8 cellular contexts compared by ENCODE assay signal in genomic region chr12:106248849-106249371, GRCh38. TPM values are rescaled to one million over a fixed set of nuclear protein-coding genes. Genes with fewer than 3 reads are reported as not detected.
A peak's percentile ranks its signal among the peaks of the same experiment; 100 is the strongest.
DNase-seq lines count a peak whose midpoint lies in the region; ATAC-seq and TF ChIP-seq lines count a peak whose summit lies in the region.

No MANE protein-coding gene starts in this region.

- peaks cover 25% of the 10 kb centered on the region for H3K79me2 ChIP-seq in fibroblast of lung (ENCODE audit: control insufficient read depth, insufficient read depth, low read length)

- H3K9ac ChIP-seq in fibroblast of lung (ENCODE audit: insufficient read depth, low read length) = peak overlapping the region; percentile 93

- H3K27me3 ChIP-seq in fibroblast of lung (ENCODE audit: control insufficient read depth, insufficient read depth, low read length) (no peaks in the 10 kb centered on the region), neutrophil (no peaks in the 10 kb centered on the region)

- TF ChIP-seq CTCF in fibroblast of lung (conservative IDR thresholded peaks at IDR 0.05 in 1 of 2, IDR thresholded peaks at IDR 0.05 in 1 of 2; ENCODE audit: low read depth in 1 of 2, low read length in 2 of 2) (no peak), neutrophil (IDR thresholded peaks at IDR 0.05) (peak; percentile 12)

- H3K9me3 ChIP-seq in fibroblast of lung (ENCODE audit: control insufficient read depth, insufficient read depth, low read depth, low read length) (no peaks in the 10 kb centered on the region), neutrophil (no peaks in the 10 kb centered on the region)

- H3K4me3 Mint-ChIP-seq in IgD-negative memory B cell = peak overlapping the region; percentile 15 to 95 (median 66)

- H3K4me2 ChIP-seq in fibroblast of lung (ENCODE audit: extremely low read depth, insufficient read depth, low read length) = peak overlapping the region; percentile 80

- no peaks in the 10 kb centered on the region for H3K9me3 Mint-ChIP-seq in IgD-negative memory B cell

- no peak for ATAC-seq in HG03565 (IDR thresholded peaks at IDR 0.05; ENCODE audit: unreplicated experiment)

- peak overlapping the region; percentile 62 for H2AFZ ChIP-seq in fibroblast of lung (ENCODE audit: low read length)

- H3K27ac ChIP-seq in fibroblast of lung (ENCODE audit: insufficient read depth, low read length) (peak overlapping the region; percentile 87), neutrophil (peak overlapping the region; percentile 100)

- peaks cover 5% of the 10 kb centered on the region for H3K36me3 Mint-ChIP-seq in IgD-negative memory B cell

- H3K27ac Mint-ChIP-seq in IgD-negative memory B cell = peak overlapping the region; percentile 9 to 98 (median 40)

- peaks cover 16 to 48% (median 30%) of the 10 kb centered on the region in 3 donors for H3K4me1 Mint-ChIP-seq in IgD-negative memory B cell

- peaks cover 2% of the 10 kb centered on the region for H3K27me3 Mint-ChIP-seq in IgD-negative memory B cell

- H3K4me1 ChIP-seq in fibroblast of lung (ENCODE audit: control insufficient read depth, extremely low read depth, insufficient read depth, low read length) (peaks cover 10% of the 10 kb centered on the region), neutrophil (ENCODE audit: control insufficient read depth in 1 of 2, insufficient read depth in 1 of 2, low read depth in 1 of 2, low read length in 1 of 2) (peaks cover 65 to 72% of the 10 kb centered on the region in 2 experiments)

- H4K20me1 ChIP-seq in fibroblast of lung (ENCODE audit: control insufficient read depth, extremely low read depth, insufficient read depth, low read length) = peaks cover 3% of the 10 kb centered on the region

- H3K4me3 ChIP-seq in fibroblast of lung (replicated peaks in 1 of 4; ENCODE audit: control extremely low read depth in 1 of 4, insufficient read depth in 1 of 4, low read depth in 3 of 4, low read length in 4 of 4) (peak overlapping the region; percentile 55 to 92 (median 68)), neutrophil (ENCODE audit: low read depth in 1 of 2, low read length in 1 of 2) (peak overlapping the region; percentile 70 to 99)

- DNase-seq in Ammon's horn (ENCODE audit: low spot score) = peak; percentile 41
- DNase-seq in activated CD8-positive, alpha-beta memory T cell treated with anti-CD3 and anti-CD28 coated beads, Interleukin-2, amount 50 U/mL, for 4 hours = peak; percentile 42
- DNase-seq in fibroblast of lung (ENCODE audit: low read depth in 2 of 2) = peak; percentile 34 to 65
- no peak for DNase-seq in NCI-H2227 (lab: John Stamatoyannopoulos, UW; ENCODE audit: unreplicated experiment)
- DNase-seq in inferior parietal cortex (ENCODE audit: extremely low spot score) = no peak

- H3K36me3 ChIP-seq in fibroblast of lung (ENCODE audit: control insufficient read depth, insufficient read depth, low read length) = peaks cover 3% of the 10 kb centered on the region
- peaks cover 7% of the 10 kb centered on the region for H3K36me3 ChIP-seq in neutrophil

RNA-seq across cellular contexts. Expression of gene CKAP4, which starts 1.1 kb away (rescaled TPM):
- polyA plus RNA-seq in IgD-negative memory B cell (18.8 TPM), fibroblast of lung (247 and 282 TPM in 2 replicates)
- total RNA-seq in fibroblast of lung = 72.7 and 132 TPM in 2 replicates
- polyA plus RNA-seq in fibroblast of lung (2012) = 236 and 260 TPM in 2 replicates
- 69.3 and 70.2 TPM in 2 replicates for polyA minus RNA-seq in fibroblast of lung (ENCODE audit: low replicate concordance)

RNA-seq across cellular contexts. Expression of gene TCP11L2, which starts 53.6 kb away (rescaled TPM):
- polyA plus RNA-seq in IgD-negative memory B cell (35.1 TPM), fibroblast of lung (9.9 and 23.6 TPM in 2 replicates)
- 48.0 and 82.6 TPM in 2 replicates for total RNA-seq in fibroblast of lung
- polyA plus RNA-seq in fibroblast of lung (2012) = 3.9 and 9.2 TPM in 2 replicates
- 28.0 and 28.8 TPM in 2 replicates for polyA minus RNA-seq in fibroblast of lung (ENCODE audit: low replicate concordance)

Comparison
In these comparisons a context has a peak if more than half of its experiments do, and no peak if none do; other contexts are left out.
1. DNase-seq: peak in Ammon's horn (single experiment), activated CD8-positive, alpha-beta memory T cell treated with anti-CD3 and anti-CD28 coated beads, Interleukin-2, amount 50 U/mL, for 4 hours (single experiment) and fibroblast of lung (2 of 2); none in NCI-H2227 (single experiment) and inferior parietal cortex (single experiment).
2. RNA of gene CKAP4, which starts 1.1 kb away (polyA plus RNA-seq): 236 to 282 TPM in fibroblast of lung; 18.8 TPM in IgD-negative memory B cell (single experiment); every median in the first group is over 10 times any median in the second.